In the genomic region with DNA sequence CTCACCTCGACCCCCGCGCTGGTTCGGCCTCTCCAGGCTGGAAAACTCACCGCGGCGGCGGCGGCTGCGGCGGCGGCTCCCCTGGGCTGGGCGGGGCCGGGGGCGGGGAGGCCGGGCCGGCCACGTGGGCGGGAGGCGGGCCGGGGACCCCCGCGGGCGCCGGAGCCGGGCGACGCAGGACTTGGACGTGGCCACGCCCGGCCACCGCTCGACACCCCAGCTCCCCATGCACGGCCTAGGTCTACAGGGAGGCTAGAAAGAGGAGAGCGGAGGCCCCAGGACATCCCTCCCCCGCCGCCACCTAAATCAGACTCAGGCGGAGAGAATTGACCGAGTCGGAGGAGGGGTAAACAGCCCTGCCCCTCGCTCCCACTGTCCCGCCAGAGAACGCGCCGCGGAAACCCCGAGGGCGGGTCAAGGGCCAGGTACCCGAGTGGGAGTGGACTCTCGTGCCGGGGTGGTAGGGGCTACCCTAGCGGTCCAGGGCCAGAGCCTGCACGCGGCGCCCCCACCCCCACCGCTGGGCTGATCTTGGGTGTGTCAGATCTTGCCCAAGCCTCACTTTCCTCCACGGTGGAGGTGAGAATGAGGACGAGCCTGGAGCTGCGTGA, we compare ENCODE assay signal across 8 cellular contexts. TPM values are rescaled to one million over a fixed set of nuclear protein-coding genes. Genes with fewer than 3 reads are reported as not detected.
DNase-seq lines count a peak whose midpoint lies in the region; ATAC-seq and TF ChIP-seq lines count a peak whose summit lies in the region.

No MANE protein-coding gene starts in this region.

- H3K27ac ChIP-seq in heart right ventricle = peak overlapping the region in 3 of 10 donors; percentile 44 to 58 (median 48)

- no peak for TF ChIP-seq CTCF in heart right ventricle (IDR thresholded peaks at IDR 0.05)

- DNase-seq in COR-L47 (lab: John Stamatoyannopoulos, UW) = peak; percentile 1
- peak; percentile 37 for DNase-seq in HT-29 (ENCODE audit: low spot score)
- DNase-seq in activated CD4-positive, alpha-beta T cell treated with anti-CD3 and anti-CD28 coated beads, Interleukin-2, amount 50 U/mL, for 48 hours = peak; percentile 13 to 16
- DNase-seq in heart right ventricle = peak; percentile 19 to 44
- DNase-seq in posterior vena cava (ENCODE audit: low spot score) = peak; percentile 83

- no peaks in the 10 kb centered on the region for H3K9me3 ChIP-seq in heart right ventricle

- ATAC-seq in heart right ventricle (peak; percentile 60 to 85 (median 75)), GM21786 (IDR thresholded peaks at IDR 0.05; ENCODE audit: unreplicated experiment) (no peak), HG02610 (IDR thresholded peaks at IDR 0.05; ENCODE audit: unreplicated experiment) (no peak), GM21367 (IDR thresholded peaks at IDR 0.05; ENCODE audit: unreplicated experiment) (no peak)

- intact Hi-C loops in heart right ventricle (cut with DNase I) = loop anchor here in 8 of 10 donors (5.0 to 10.0 kb wide), 4 partner anchors 72 to 87 kb away; no protein-coding TSS in a partner anchor
- intact Hi-C loops in posterior vena cava (cut with DNase I) = loop anchor here in 1 of 2 donors (10.0 kb wide), 1 partner anchor 75 kb away; no protein-coding TSS in a partner anchor

- H3K4me1 ChIP-seq in heart right ventricle = peaks cover 0 to 15% (median 12%) of the 10 kb centered on the region in 9 donors

- no peaks in the 10 kb centered on the region for H3K36me3 ChIP-seq in heart right ventricle

- 3 to 7% methylated on average over 56 to 59 of the region's 59 CpGs for WGBS in heart right ventricle, 2 donors

- H3K27me3 ChIP-seq in heart right ventricle = peaks cover 0 to 48% (median 0%) of the 10 kb centered on the region in 7 donors

- peak overlapping the region; percentile 52 to 85 (median 76) for H3K4me3 ChIP-seq in heart right ventricle

RNA-seq across cellular contexts. Expression of a gene that starts 18.9 kb away (rescaled TPM):
- 0.05 and 0.86 TPM in 2 replicates for total RNA-seq in HT-29 (2014; rRNA removed; shearing (Covaris generic))
- total RNA-seq in heart right ventricle (not detected), posterior vena cava (not detected)
- polyA plus RNA-seq in heart right ventricle = not detected

Comparison
In these comparisons a context has a peak if more than half of its experiments do, and no peak if none do; other contexts are left out.
1. DNase-seq: peak in every context shown above with its lines; median percentile 83 in posterior vena cava; 37 in HT-29; 32 in heart right ventricle; 14 in activated CD4-positive, alpha-beta T cell treated with anti-CD3 and anti-CD28 coated beads, Interleukin-2, amount 50 U/mL, for 48 hours; 1 in COR-L47.
2. ATAC-seq: peak in heart right ventricle (8 of 8); none in GM21786 (single experiment), HG02610 (single experiment) and GM21367 (single experiment).